8 cellular contexts compared by ENCODE assay signal in genomic region chr1:205284420-205285144, GRCh38. TPM values are rescaled to one million over a fixed set of nuclear protein-coding genes. Genes with fewer than 3 reads are reported as not detected.
A peak's percentile ranks its signal among the peaks of the same experiment; 100 is the strongest.
DNase-seq lines count a peak whose midpoint lies in the region; ATAC-seq, FAIRE-seq and TF ChIP-seq lines count a peak whose summit lies in the region.

No MANE protein-coding gene starts in this region.

- peak overlapping the region in 8 of 10 experiments; percentile 2 to 44 (median 30); a peak in 7 of 20 replicates for H3K4me3 ChIP-seq in BLaER1 treated with 17β-estradiol and CSF1 and Interleukin-3, amounts not matched to agents 10 nM and 100 nM
- H3K4me3 ChIP-seq in HUES64 (ENCODE audit: low read length) (no peak overlapping the region), fibroblast of lung (replicated peaks in 1 of 4; ENCODE audit: control extremely low read depth in 1 of 4, insufficient read depth in 1 of 4, low read depth in 3 of 4, low read length in 4 of 4) (no peak overlapping the region)

- peaks cover 38% of the 10 kb centered on the region for H3K4me1 Mint-ChIP-seq in activated T-helper 17 cell treated with anti-CD3 and anti-CD28 coated beads, Interleukin-2, amount 50 U/mL, for 72 hours
- peaks cover 49 to 94% (median 86%) of the 10 kb centered on the region in 4 donors for H3K4me1 Mint-ChIP-seq in naive thymus-derived CD8-positive, alpha-beta T cell
- peaks cover 75% of the 10 kb centered on the region for H3K4me1 Mint-ChIP-seq in stimulated activated effector memory CD8-positive, alpha-beta T cell treated with anti-CD3 and anti-CD28 coated beads, Interleukin-12 subunit alpha, Interleukin-12 subunit beta, amount 100 ng/mL, for 72 hours

- no peaks in the 10 kb centered on the region for H3K27me3 Mint-ChIP-seq in activated T-helper 17 cell treated with anti-CD3 and anti-CD28 coated beads, Interleukin-2, amount 50 U/mL, for 72 hours
- peaks cover 0 to 3% (median 0%) of the 10 kb centered on the region in 5 donors for H3K27me3 Mint-ChIP-seq in naive thymus-derived CD8-positive, alpha-beta T cell

- peak overlapping the region; percentile 42 to 83 (median 81); a peak in 21 of 22 replicates for H3K27ac ChIP-seq in BLaER1 treated with 17β-estradiol and CSF1 and Interleukin-3, amounts not matched to agents 10 nM and 100 nM
- H3K27ac ChIP-seq in HUES64 (ENCODE audit: low read depth, low read length) (peak overlapping the region; percentile 87), fibroblast of lung (ENCODE audit: insufficient read depth, low read length) (peak overlapping the region; percentile 66)

- FAIRE-seq in RCC 7860 (lab: Jason Lieb, UNC), result peak; percentile 86

- no peaks in the 10 kb centered on the region for H3K36me3 ChIP-seq in BLaER1 treated with 17β-estradiol and CSF1 and Interleukin-3, amounts not matched to agents 10 nM and 100 nM
- H3K36me3 ChIP-seq in HUES64 (ENCODE audit: insufficient read depth, low read length) (no peaks in the 10 kb centered on the region), fibroblast of lung (ENCODE audit: control insufficient read depth, insufficient read depth, low read length) (no peaks in the 10 kb centered on the region)

- H2AFZ ChIP-seq in fibroblast of lung (ENCODE audit: low read length), result peak overlapping the region; percentile 21

- H4K20me1 ChIP-seq in BLaER1 treated with 17β-estradiol and CSF1 and Interleukin-3, amounts not matched to agents 10 nM and 100 nM, result peaks cover 0 to 55% (median 8%) of the 10 kb centered on the region in 11 experiments; a peak in 10 of 22 replicates
- no peaks in the 10 kb centered on the region for H4K20me1 ChIP-seq in fibroblast of lung (ENCODE audit: control insufficient read depth, extremely low read depth, insufficient read depth, low read length)

- peak overlapping the region; percentile 94 for H3K27ac Mint-ChIP-seq in activated T-helper 17 cell treated with anti-CD3 and anti-CD28 coated beads, Interleukin-2, amount 50 U/mL, for 72 hours
- H3K27ac Mint-ChIP-seq in naive thymus-derived CD8-positive, alpha-beta T cell, result peak overlapping the region; percentile 91 to 100 (median 95)
- peak overlapping the region; percentile 21 for H3K27ac Mint-ChIP-seq in stimulated activated effector memory CD8-positive, alpha-beta T cell treated with anti-CD3 and anti-CD28 coated beads, Interleukin-12 subunit alpha, Interleukin-12 subunit beta, amount 100 ng/mL, for 72 hours

- no peaks in the 10 kb centered on the region for H3K79me2 ChIP-seq in fibroblast of lung (ENCODE audit: control insufficient read depth, insufficient read depth, low read length)

- peak overlapping the region; percentile 52 to 77 (median 72); a peak in 20 of 22 replicates for H3K9ac ChIP-seq in BLaER1 treated with 17β-estradiol and CSF1 and Interleukin-3, amounts not matched to agents 10 nM and 100 nM
- H3K9ac ChIP-seq in HUES64 (ENCODE audit: low read depth, low read length) (peak overlapping the region; percentile 34; the same call in 1 of the 2 replicates), fibroblast of lung (ENCODE audit: insufficient read depth, low read length) (peak overlapping the region; percentile 26)

- DNase-seq in RCC 7860 (ENCODE audit: low spot score), result peak; percentile 96
- DNase-seq in fibroblast of lung (ENCODE audit: low read depth in 2 of 2), result peak; percentile 92 to 99
- peak; percentile 60 to 96 (median 90) for DNase-seq in naive thymus-derived CD8-positive, alpha-beta T cell
- DNase-seq in stimulated activated effector memory CD8-positive, alpha-beta T cell treated with anti-CD3 and anti-CD28 coated beads, Interleukin-12 subunit alpha, Interleukin-12 subunit beta, amount 100 ng/mL, for 72 hours (ENCODE audit: low spot score in 2 of 2), result peak; percentile 52 to 82

- H3K4me1 ChIP-seq in BLaER1 treated with 17β-estradiol and CSF1 and Interleukin-3, amounts not matched to agents 10 nM and 100 nM, result peaks cover 61 to 73% (median 69%) of the 10 kb centered on the region in 10 experiments
- peaks cover 43% of the 10 kb centered on the region for H3K4me1 ChIP-seq in HUES64 (ENCODE audit: insufficient read depth, low read length)
- peaks cover 38% of the 10 kb centered on the region for H3K4me1 ChIP-seq in fibroblast of lung (ENCODE audit: control insufficient read depth, extremely low read depth, insufficient read depth, low read length)

- H3K9me3 ChIP-seq in BLaER1 treated with 17β-estradiol and CSF1 and Interleukin-3, amounts not matched to agents 10 nM and 100 nM (replicated peaks in 1 of 11), result peaks cover 0 to 4% (median 0%) of the 10 kb centered on the region in 11 experiments; a peak in 1 of 22 replicates
- H3K9me3 ChIP-seq in HUES64 (ENCODE audit: insufficient read depth, low read depth, low read length), result no peaks in the 10 kb centered on the region
- H3K9me3 ChIP-seq in fibroblast of lung (ENCODE audit: control insufficient read depth, insufficient read depth, low read depth, low read length), result no peaks in the 10 kb centered on the region

- no peak for TF ChIP-seq CTCF in fibroblast of lung (conservative IDR thresholded peaks at IDR 0.05 in 1 of 2, IDR thresholded peaks at IDR 0.05 in 1 of 2; ENCODE audit: low read depth in 1 of 2, low read length in 2 of 2)

- POLR2A ChIA-PET in naive thymus-derived CD8-positive, alpha-beta T cell (lab: Charles Lee), result interaction anchor here (0.7 to 10.1 kb wide), 14 partner anchors 9 to 1624 kb away, joined by 3 to 467 read pairs (median 6); partner anchors contain the start of genes MDM4, NUAK2, RBBP5 and TMCC2

- ATAC-seq in activated T-helper 17 cell treated with anti-CD3 and anti-CD28 coated beads, Interleukin-2, amount 50 U/mL, for 72 hours (replicated peaks), result peak; percentile 66
- ATAC-seq in naive thymus-derived CD8-positive, alpha-beta T cell, result peak; percentile 63 to 66
- peak; percentile 70 for ATAC-seq in stimulated activated effector memory CD8-positive, alpha-beta T cell treated with anti-CD3 and anti-CD28 coated beads, Interleukin-12 subunit alpha, Interleukin-12 subunit beta, amount 100 ng/mL, for 72 hours
- no peak for ATAC-seq in GM21576 (IDR thresholded peaks at IDR 0.05; ENCODE audit: unreplicated experiment)

- peak overlapping the region; percentile 58 for H3K4me3 Mint-ChIP-seq in activated T-helper 17 cell treated with anti-CD3 and anti-CD28 coated beads, Interleukin-2, amount 50 U/mL, for 72 hours
- H3K4me3 Mint-ChIP-seq in naive thymus-derived CD8-positive, alpha-beta T cell, result peak overlapping the region; percentile 63 to 91 (median 79)
- H3K4me3 Mint-ChIP-seq in stimulated activated effector memory CD8-positive, alpha-beta T cell treated with anti-CD3 and anti-CD28 coated beads, Interleukin-12 subunit alpha, Interleukin-12 subunit beta, amount 100 ng/mL, for 72 hours, result peak overlapping the region; percentile 75

- H3K9me3 Mint-ChIP-seq in activated T-helper 17 cell treated with anti-CD3 and anti-CD28 coated beads, Interleukin-2, amount 50 U/mL, for 72 hours, result no peaks in the 10 kb centered on the region
- H3K9me3 Mint-ChIP-seq in naive thymus-derived CD8-positive, alpha-beta T cell, result peaks cover 0 to 3% (median 0%) of the 10 kb centered on the region in 9 donors
- no peaks in the 10 kb centered on the region for H3K9me3 Mint-ChIP-seq in stimulated activated effector memory CD8-positive, alpha-beta T cell treated with anti-CD3 and anti-CD28 coated beads, Interleukin-12 subunit alpha, Interleukin-12 subunit beta, amount 100 ng/mL, for 72 hours

- 52% methylated on average over 6 of the region's 7 CpGs for WGBS in HUES64

- peaks cover 16 to 44% (median 35%) of the 10 kb centered on the region in 11 experiments for H3K27me3 ChIP-seq in BLaER1 treated with 17β-estradiol and CSF1 and Interleukin-3, amounts not matched to agents 10 nM and 100 nM
- H3K27me3 ChIP-seq in HUES64 (ENCODE audit: insufficient read depth, low read length), result no peaks in the 10 kb centered on the region
- H3K27me3 ChIP-seq in fibroblast of lung (ENCODE audit: control insufficient read depth, insufficient read depth, low read length), result no peaks in the 10 kb centered on the region

- H3K36me3 Mint-ChIP-seq in activated T-helper 17 cell treated with anti-CD3 and anti-CD28 coated beads, Interleukin-2, amount 50 U/mL, for 72 hours (ENCODE audit: low read depth), result peaks cover 6% of the 10 kb centered on the region
- H3K36me3 Mint-ChIP-seq in naive thymus-derived CD8-positive, alpha-beta T cell, result no peaks in the 10 kb centered on the region
- H3K36me3 Mint-ChIP-seq in stimulated activated effector memory CD8-positive, alpha-beta T cell treated with anti-CD3 and anti-CD28 coated beads, Interleukin-12 subunit alpha, Interleukin-12 subunit beta, amount 100 ng/mL, for 72 hours, result peaks cover 27% of the 10 kb centered on the region

- H3K4me2 ChIP-seq in BLaER1 treated with 17β-estradiol and CSF1 and Interleukin-3, amounts not matched to agents 10 nM and 100 nM, result peak overlapping the region; percentile 92 to 98 (median 96)
- peak overlapping the region; percentile 70 for H3K4me2 ChIP-seq in fibroblast of lung (ENCODE audit: extremely low read depth, insufficient read depth, low read length)

RNA-seq across cellular contexts. Expression of gene NUAK2, which starts 37.0 kb away (rescaled TPM):
- polyA plus RNA-seq in HUES64 (2013, experiment 1 of 2), result 7.7 TPM
- polyA plus RNA-seq in HUES64 (2013, experiment 2 of 2), result 8.7 TPM
- 1 to 10 TPM; 1.2 to 2.9 TPM for total RNA-seq in activated T-helper 17 cell treated with anti-CD3 and anti-CD28 coated beads, Interleukin-2, amount 50 U/mL, for 72 hours
- total RNA-seq in fibroblast of lung, result 1.0 and 1.7 TPM in 2 replicates
- 2.0 and 4.9 TPM in 2 replicates for polyA plus RNA-seq in fibroblast of lung
- 2.4 and 5.6 TPM in 2 replicates for polyA plus RNA-seq in fibroblast of lung (2012)
- 4.1 and 13.6 TPM in 2 replicates for polyA minus RNA-seq in fibroblast of lung (ENCODE audit: low replicate concordance)
- 10 to 100 TPM; 46.9 to 47.9 TPM for total RNA-seq in naive thymus-derived CD8-positive, alpha-beta T cell
- polyA plus RNA-seq in naive thymus-derived CD8-positive, alpha-beta T cell, result 10 to 100 TPM; 14.3 to 73.6 (median 34.0) TPM

RNA-seq across cellular contexts. Expression of gene TMCC2, which starts 56.8 kb away (rescaled TPM):
- polyA plus RNA-seq in HUES64 (2013, experiment 1 of 2), result 4.2 TPM
- 4.8 TPM for polyA plus RNA-seq in HUES64 (2013, experiment 2 of 2)
- total RNA-seq in activated T-helper 17 cell treated with anti-CD3 and anti-CD28 coated beads, Interleukin-2, amount 50 U/mL, for 72 hours, result 1 to 10 TPM; 2.6 to 3.5 TPM
- 4.1 and 6.9 TPM in 2 replicates for total RNA-seq in fibroblast of lung
- polyA plus RNA-seq in fibroblast of lung, result 2.3 and 2.5 TPM in 2 replicates
- 2.9 and 3.3 TPM in 2 replicates for polyA plus RNA-seq in fibroblast of lung (2012)
- 3.8 and 9.3 TPM in 2 replicates for polyA minus RNA-seq in fibroblast of lung (ENCODE audit: low replicate concordance)
- 1 to 10 TPM; 3.9 to 4.7 TPM for total RNA-seq in naive thymus-derived CD8-positive, alpha-beta T cell
- 1 to 10 TPM in 1 of 3 donors, under 1 TPM in 2; 0.37 to 2.0 (median 0.40) TPM for polyA plus RNA-seq in naive thymus-derived CD8-positive, alpha-beta T cell

Comparison
In these comparisons a context has a peak if more than half of its experiments do, and no peak if none do; other contexts are left out.
1. H3K4me3 ChIP-seq: peak in BLaER1 treated with 17β-estradiol and CSF1 and Interleukin-3, amounts not matched to agents 10 nM and 100 nM (8 of 10); none in HUES64 (single experiment) and fibroblast of lung (0 of 4).
2. H3K27ac Mint-ChIP-seq: peak in every context shown above with its lines; median percentile 95 in naive thymus-derived CD8-positive, alpha-beta T cell; 94 in activated T-helper 17 cell treated with anti-CD3 and anti-CD28 coated beads, Interleukin-2, amount 50 U/mL, for 72 hours; 21 in stimulated activated effector memory CD8-positive, alpha-beta T cell treated with anti-CD3 and anti-CD28 coated beads, Interleukin-12 subunit alpha, Interleukin-12 subunit beta, amount 100 ng/mL, for 72 hours.
3. RNA of gene NUAK2, which starts 37.0 kb away (total RNA-seq): 46.9 to 47.9 TPM in naive thymus-derived CD8-positive, alpha-beta T cell; 1.2 to 2.9 TPM in activated T-helper 17 cell treated with anti-CD3 and anti-CD28 coated beads, Interleukin-2, amount 50 U/mL, for 72 hours and 1.0 to 1.7 TPM in fibroblast of lung; every median in the first group is over 10 times any median in the second.
4. Peak in every context shown above with its lines, with median percentiles within 50 percentile points of each other: H3K27ac ChIP-seq, H3K9ac ChIP-seq, DNase-seq and H3K4me3 Mint-ChIP-seq.